Comparison of ENCODE assay signal across 8 cellular contexts in genomic region chrX:93673869-93674271, GRCh38. TPM values are rescaled to one million over a fixed set of nuclear protein-coding genes. Genes with fewer than 3 reads are reported as not detected.
DNase-seq lines count a peak whose midpoint lies in the region; ATAC-seq and TF ChIP-seq lines count a peak whose summit lies in the region.

Gene FAM133A, plus strand, starts transcription at chrX:93674206. Its CDS starts 35,214 bp downstream, at chrX:93709420.

- CTCF ChIA-PET in CD4-positive, alpha-beta T cell (lab: Charles Lee), result no interaction called here

- peak; percentile 55 for ATAC-seq in CD4-positive, alpha-beta T cell (ENCODE audit: poor library complexity)
- no peak for ATAC-seq in activated naive CD8-positive, alpha-beta T cell treated with anti-CD3 and anti-CD28 coated beads, Interleukin-2, amount 10 ng/mL, durations not matched to agents 7 days and 5 days (ENCODE audit: low read depth)
- no peak for ATAC-seq in HG03139 (IDR thresholded peaks at IDR 0.05; ENCODE audit: unreplicated experiment)

- H3K27ac ChIP-seq in CD4-positive, alpha-beta T cell (ENCODE audit: low read depth, low read length), result peak within 1 kb of the TSS; percentile 41
- H3K27ac ChIP-seq in KMS-11, result no peak within 1 kb of the TSS; the same call in 1 of the 2 replicates

- H3K9ac ChIP-seq in KMS-11, result no peak within 1 kb of the TSS; the same call in 1 of the 2 replicates

- intact Hi-C loops in CD4-positive, alpha-beta T cell (cut with DNase I, micrococcal nuclease), result no loop called here

- H3K9me3 ChIP-seq in CD4-positive, alpha-beta T cell (ENCODE audit: control insufficient read depth, low read length), result no peaks in the 10 kb centered on the region

- H3K36me3 Mint-ChIP-seq in CD4-positive, alpha-beta T cell (ENCODE audit: low read depth), result peaks cover 6% of the 10 kb centered on the region
- no peaks in the 10 kb centered on the region for H3K36me3 Mint-ChIP-seq in activated naive CD8-positive, alpha-beta T cell treated with anti-CD3 and anti-CD28 coated beads, Interleukin-2, amount 10 ng/mL, durations not matched to agents 7 days and 5 days

- no peaks in the 10 kb centered on the region for H3K79me2 ChIP-seq in KMS-11 (ENCODE audit: insufficient read depth, low read depth)

- POLR2A ChIA-PET in CD4-positive, alpha-beta T cell (lab: Charles Lee), result no interaction called here
- POLR2A ChIA-PET in activated naive CD8-positive, alpha-beta T cell treated with anti-CD3 and anti-CD28 coated beads, Interleukin-2, amount 10 ng/mL, durations not matched to agents 7 days and 5 days (lab: Charles Lee), result no interaction called here

- no peaks in the 10 kb centered on the region for H3K27me3 ChIP-seq in CD4-positive, alpha-beta T cell (ENCODE audit: control insufficient read depth, insufficient read depth, low read length)
- no peaks in the 10 kb centered on the region for H3K27me3 ChIP-seq in KMS-11 (ENCODE audit: insufficient read depth, low read depth)

- H3K4me2 ChIP-seq in KMS-11, result peak within 1 kb of the TSS; percentile 63

- peak within 1 kb of the TSS; percentile 86 for H2AFZ ChIP-seq in KMS-11 (ENCODE audit: low read depth)

- H3K4me1 Mint-ChIP-seq in CD4-positive, alpha-beta T cell (ENCODE audit: low read depth), result peaks cover 20% of the 10 kb centered on the region
- peaks cover 4% of the 10 kb centered on the region for H3K4me1 Mint-ChIP-seq in activated naive CD8-positive, alpha-beta T cell treated with anti-CD3 and anti-CD28 coated beads, Interleukin-2, amount 10 ng/mL, durations not matched to agents 7 days and 5 days

- H3K4me3 ChIP-seq in KMS-11 (IDR thresholded peaks at IDR 0.05; ENCODE audit: insufficient read depth, low read depth, low read length) (no peak within 1 kb of the TSS), skeletal muscle cell (ENCODE audit: low read depth, low read length) (peak within 1 kb of the TSS; percentile 64)

- H3K4me3 Mint-ChIP-seq in CD4-positive, alpha-beta T cell, result peak within 1 kb of the TSS; percentile 98
- H3K4me3 Mint-ChIP-seq in activated naive CD8-positive, alpha-beta T cell treated with anti-CD3 and anti-CD28 coated beads, Interleukin-2, amount 10 ng/mL, durations not matched to agents 7 days and 5 days, result peak within 1 kb of the TSS; percentile 89

- no peaks in the 10 kb centered on the region for H3K27me3 Mint-ChIP-seq in CD4-positive, alpha-beta T cell
- peaks cover 3% of the 10 kb centered on the region for H3K27me3 Mint-ChIP-seq in activated naive CD8-positive, alpha-beta T cell treated with anti-CD3 and anti-CD28 coated beads, Interleukin-2, amount 10 ng/mL, durations not matched to agents 7 days and 5 days

- TF ChIP-seq CTCF in CD4-positive, alpha-beta T cell (IDR thresholded peaks at IDR 0.05), result no peak
- TF ChIP-seq CTCF in KMS-11 (conservative IDR thresholded peaks at IDR 0.05; ENCODE audit: low read depth, low read length), result no peak

- H3K27ac Mint-ChIP-seq in CD4-positive, alpha-beta T cell, result peak within 1 kb of the TSS; percentile 90
- peak within 1 kb of the TSS; percentile 82 for H3K27ac Mint-ChIP-seq in activated naive CD8-positive, alpha-beta T cell treated with anti-CD3 and anti-CD28 coated beads, Interleukin-2, amount 10 ng/mL, durations not matched to agents 7 days and 5 days

- H3K36me3 ChIP-seq in KMS-11 (ENCODE audit: insufficient read depth), result no peaks in the 10 kb centered on the region

- no peaks in the 10 kb centered on the region for H4K20me1 ChIP-seq in KMS-11 (ENCODE audit: insufficient read depth)

- no peak for DNase-seq in CD4-positive, alpha-beta T cell
- no peak for DNase-seq in activated naive CD8-positive, alpha-beta T cell treated with anti-CD3 and anti-CD28 coated beads, Interleukin-2, amount 10 ng/mL, durations not matched to agents 7 days and 5 days
- DNase-seq in hepatic stellate cell (ENCODE audit: low spot score), result peak; percentile 15
- peak; percentile 15 for DNase-seq in skeletal muscle cell (ENCODE audit: low read depth)
- DNase-seq in retina, result no peak
- no peak for DNase-seq in stimulated activated CD4-positive, alpha-beta T cell treated with anti-CD3 and anti-CD28 coated beads, Interleukin-4, amount 100 ng/mL, for 4 hours

- H3K4me1 ChIP-seq in KMS-11 (ENCODE audit: low read depth, poor library complexity, severe bottlenecking), result no peaks in the 10 kb centered on the region

- H3K9me3 Mint-ChIP-seq in CD4-positive, alpha-beta T cell, result no peaks in the 10 kb centered on the region
- no peaks in the 10 kb centered on the region for H3K9me3 Mint-ChIP-seq in activated naive CD8-positive, alpha-beta T cell treated with anti-CD3 and anti-CD28 coated beads, Interleukin-2, amount 10 ng/mL, durations not matched to agents 7 days and 5 days

RNA-seq across cellular contexts. Expression of gene FAM133A, which starts in this region (rescaled TPM):
- total RNA-seq in CD4-positive, alpha-beta T cell, result not detected
- total RNA-seq in activated naive CD8-positive, alpha-beta T cell treated with anti-CD3 and anti-CD28 coated beads, Interleukin-2, amount 10 ng/mL, durations not matched to agents 7 days and 5 days, result not detected

Comparison
In these comparisons a context has a peak if more than half of its experiments do, and no peak if none do; other contexts are left out.
1. Peak in ATAC-seq and H3K27ac ChIP-seq in CD4-positive, alpha-beta T cell; RNA of the gene not detected or under 1 TPM.
2. DNase-seq: peak in hepatic stellate cell (single experiment) and skeletal muscle cell (single experiment); none in CD4-positive, alpha-beta T cell (0 of 10), activated naive CD8-positive, alpha-beta T cell treated with anti-CD3 and anti-CD28 coated beads, Interleukin-2, amount 10 ng/mL, durations not matched to agents 7 days and 5 days (single experiment), retina (single experiment) and stimulated activated CD4-positive, alpha-beta T cell treated with anti-CD3 and anti-CD28 coated beads, Interleukin-4, amount 100 ng/mL, for 4 hours (0 of 2).